ENCODE assay signal across 8 cellular contexts in genomic region chr12:56629459-56630179, GRCh38. TPM values are rescaled to one million over a fixed set of nuclear protein-coding genes. Genes with fewer than 3 reads are reported as not detected.
DNase-seq lines count a peak whose midpoint lies in the region; ATAC-seq and TF ChIP-seq lines count a peak whose summit lies in the region.

No MANE protein-coding gene starts in this region.

- in situ Hi-C loops in GM13976 (cut with MboI; ENCODE audit: low sequenced_read_pairs, unreplicated experiment) = no loop called here

- H3K36me3 Mint-ChIP-seq in activated CD4-positive, alpha-beta T cell treated with anti-CD3 and anti-CD28 coated beads, Interleukin-2, amount 10 ng/mL, durations not matched to agents 7 days and 5 days (ENCODE audit: low read depth) = peaks cover 23% of the 10 kb centered on the region
- H3K36me3 Mint-ChIP-seq in stimulated activated naive CD8-positive, alpha-beta T cell treated with anti-CD3 and anti-CD28 coated beads, Interleukin-15, Interleukin-2, amounts not matched to agents 100 ng/mL and 50 ng/mL, for 24 hours (ENCODE audit: low read depth) = peaks cover 31% of the 10 kb centered on the region

- no peak for TF ChIP-seq CTCF in GM13976 (IDR thresholded peaks at IDR 0.05; ENCODE audit: borderline replicate concordance, control extremely low read depth, extremely low read depth, insufficient read depth, missing control alignments)

- H3K4me1 Mint-ChIP-seq in activated CD4-positive, alpha-beta T cell treated with anti-CD3 and anti-CD28 coated beads, Interleukin-2, amount 10 ng/mL, durations not matched to agents 7 days and 5 days = peaks cover 70% of the 10 kb centered on the region
- H3K4me1 Mint-ChIP-seq in stimulated activated naive CD8-positive, alpha-beta T cell treated with anti-CD3 and anti-CD28 coated beads, Interleukin-15, Interleukin-2, amounts not matched to agents 100 ng/mL and 50 ng/mL, for 24 hours (ENCODE audit: low read depth) = peaks cover 79% of the 10 kb centered on the region

- ATAC-seq in HG03442 (IDR thresholded peaks at IDR 0.05; ENCODE audit: unreplicated experiment) = peak; percentile 9

- peak overlapping the region; percentile 78 for H3K27ac ChIP-seq in mesodermal cell (ENCODE audit: low read depth, low read length, severe bottlenecking)

- H3K4me3 ChIP-seq in mesodermal cell (ENCODE audit: extremely low read depth, insufficient read depth, low read length, poor library complexity, severe bottlenecking) = peak overlapping the region; percentile 98

- CTCF ChIA-PET in activated CD4-positive, alpha-beta T cell treated with anti-CD3 and anti-CD28 coated beads, Interleukin-2, amount 10 ng/mL, durations not matched to agents 7 days and 5 days (lab: Charles Lee) = interaction anchor here (0.6 to 2.0 kb wide), 9 partner anchors 9 to 471 kb away, joined by 3 to 9 read pairs (median 4); partner anchors contain the start of gene SMARCC2

- 0% methylated on average over 27 to 32 of the region's 46 CpGs for WGBS in mesodermal cell (ENCODE audit: insufficient coverage in 2 of 2), 2 experiments

- no peaks in the 10 kb centered on the region for H3K9me3 ChIP-seq in mesodermal cell (ENCODE audit: control insufficient read depth, low read length)

- H3K27me3 Mint-ChIP-seq in activated CD4-positive, alpha-beta T cell treated with anti-CD3 and anti-CD28 coated beads, Interleukin-2, amount 10 ng/mL, durations not matched to agents 7 days and 5 days = no peaks in the 10 kb centered on the region
- H3K27me3 Mint-ChIP-seq in stimulated activated naive CD8-positive, alpha-beta T cell treated with anti-CD3 and anti-CD28 coated beads, Interleukin-15, Interleukin-2, amounts not matched to agents 100 ng/mL and 50 ng/mL, for 24 hours = no peaks in the 10 kb centered on the region

- peak overlapping the region; percentile 84 for H3K4me3 Mint-ChIP-seq in activated CD4-positive, alpha-beta T cell treated with anti-CD3 and anti-CD28 coated beads, Interleukin-2, amount 10 ng/mL, durations not matched to agents 7 days and 5 days
- H3K4me3 Mint-ChIP-seq in stimulated activated naive CD8-positive, alpha-beta T cell treated with anti-CD3 and anti-CD28 coated beads, Interleukin-15, Interleukin-2, amounts not matched to agents 100 ng/mL and 50 ng/mL, for 24 hours = peak overlapping the region; percentile 98

- peaks cover 34% of the 10 kb centered on the region for H3K36me3 ChIP-seq in mesodermal cell (ENCODE audit: control insufficient read depth, insufficient read depth, low read length)

- peak; percentile 71 for DNase-seq in GM13976 (ENCODE audit: low spot score)
- peak; percentile 44 for DNase-seq in activated CD4-positive, alpha-beta T cell treated with anti-CD3 and anti-CD28 coated beads, Interleukin-2, amount 10 ng/mL, durations not matched to agents 7 days and 5 days
- DNase-seq in effector CD4-positive, alpha-beta T cell = peak; percentile 40
- DNase-seq in HuH-7 (ENCODE audit: low spot score) = no peak
- DNase-seq in NOMO-1 treated with DMSO at 0.1 percent for 48 hours (lab: John Stamatoyannopoulos, UW; ENCODE audit: unreplicated experiment) = no peak

- H3K9me3 Mint-ChIP-seq in activated CD4-positive, alpha-beta T cell treated with anti-CD3 and anti-CD28 coated beads, Interleukin-2, amount 10 ng/mL, durations not matched to agents 7 days and 5 days = no peaks in the 10 kb centered on the region
- H3K9me3 Mint-ChIP-seq in stimulated activated naive CD8-positive, alpha-beta T cell treated with anti-CD3 and anti-CD28 coated beads, Interleukin-15, Interleukin-2, amounts not matched to agents 100 ng/mL and 50 ng/mL, for 24 hours = no peaks in the 10 kb centered on the region

- H3K4me1 ChIP-seq in mesodermal cell (ENCODE audit: control insufficient read depth, insufficient read depth, low read length, poor library complexity, severe bottlenecking) = peaks cover 39% of the 10 kb centered on the region

- H3K27ac Mint-ChIP-seq in activated CD4-positive, alpha-beta T cell treated with anti-CD3 and anti-CD28 coated beads, Interleukin-2, amount 10 ng/mL, durations not matched to agents 7 days and 5 days = peak overlapping the region; percentile 93
- peak overlapping the region; percentile 94 for H3K27ac Mint-ChIP-seq in stimulated activated naive CD8-positive, alpha-beta T cell treated with anti-CD3 and anti-CD28 coated beads, Interleukin-15, Interleukin-2, amounts not matched to agents 100 ng/mL and 50 ng/mL, for 24 hours

- POLR2A ChIA-PET in activated CD4-positive, alpha-beta T cell treated with anti-CD3 and anti-CD28 coated beads, Interleukin-2, amount 10 ng/mL, durations not matched to agents 7 days and 5 days (lab: Charles Lee) = interaction anchor here (0.6 to 0.7 kb wide), 2 partner anchors 9 to 140 kb away, joined by 3 to 7 read pairs; no protein-coding TSS in a partner anchor

RNA-seq across cellular contexts. Expression of gene BAZ2A, which starts 0.5 kb away (rescaled TPM):
- 100 to 1,000 TPM in 1 of 2 experiments, 10 to 100 TPM in 1; 98.4 to 116 TPM for total RNA-seq in activated CD4-positive, alpha-beta T cell treated with anti-CD3 and anti-CD28 coated beads, Interleukin-2, amount 10 ng/mL, durations not matched to agents 7 days and 5 days
- polyA plus RNA-seq in mesodermal cell (2013, experiment 1 of 2) = 127 TPM
- polyA plus RNA-seq in mesodermal cell (2013, experiment 2 of 2) = 95.9 TPM

RNA-seq across cellular contexts. Expression of gene ATP5F1B, which starts 16.2 kb away (rescaled TPM):
- 100 to 1,000 TPM; 506 to 539 TPM for total RNA-seq in activated CD4-positive, alpha-beta T cell treated with anti-CD3 and anti-CD28 coated beads, Interleukin-2, amount 10 ng/mL, durations not matched to agents 7 days and 5 days
- polyA plus RNA-seq in mesodermal cell (2013, experiment 1 of 2) = 803 TPM
- 755 TPM for polyA plus RNA-seq in mesodermal cell (2013, experiment 2 of 2)

RNA-seq across cellular contexts. Expression of gene PTGES3, which starts 58.5 kb away (rescaled TPM):
- total RNA-seq in activated CD4-positive, alpha-beta T cell treated with anti-CD3 and anti-CD28 coated beads, Interleukin-2, amount 10 ng/mL, durations not matched to agents 7 days and 5 days = 100 to 1,000 TPM; 218 to 236 TPM
- polyA plus RNA-seq in mesodermal cell (2013, experiment 1 of 2) = 279 TPM
- 307 TPM for polyA plus RNA-seq in mesodermal cell (2013, experiment 2 of 2)

Comparison
In these comparisons a context has a peak if more than half of its experiments do, and no peak if none do; other contexts are left out.
1. DNase-seq: peak in GM13976 (single experiment), activated CD4-positive, alpha-beta T cell treated with anti-CD3 and anti-CD28 coated beads, Interleukin-2, amount 10 ng/mL, durations not matched to agents 7 days and 5 days (single experiment) and effector CD4-positive, alpha-beta T cell (single experiment); none in HuH-7 (single experiment) and NOMO-1 treated with DMSO at 0.1 percent for 48 hours (single experiment).